Comparison of ENCODE assay signal across 26 cellular contexts in the genomic region with DNA sequence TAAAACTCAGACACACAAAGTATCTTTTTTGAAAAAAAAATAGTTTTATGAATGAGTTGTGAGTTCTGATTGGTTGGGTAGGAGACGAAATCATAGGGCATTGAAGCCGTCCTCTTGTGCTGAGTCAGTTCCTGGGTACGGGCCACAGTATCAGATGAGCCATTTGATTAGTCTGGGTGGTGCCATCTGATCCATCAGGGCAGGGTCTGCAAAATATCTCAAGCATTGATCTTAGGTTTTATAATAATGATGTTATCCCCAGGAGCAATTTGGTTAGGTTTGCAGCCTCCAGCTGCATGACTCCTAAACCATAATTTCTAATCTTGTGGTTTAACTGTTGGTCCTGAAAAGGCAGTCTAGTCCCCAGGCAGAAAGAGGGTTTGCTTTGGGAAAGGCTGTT.
"Had no signal": no experiment of that assay in that cellular context is flagged by ENCODE, and none has a peak within 500 bp of the region (broad histone marks: within the 10 kb centered on the region; RNA-seq: fewer than 3 reads in every experiment).

No MANE protein-coding gene starts in this region.

- H3K27ac Mint-ChIP-seq: activated CD4-positive, alpha-beta memory T cell treated with anti-CD3 and anti-CD28 coated beads for 36 hours; activated naive CD4-positive, alpha-beta T cell treated with anti-CD3 and anti-CD28 coated beads, Interleukin-2, amount 10 ng/mL, durations not matched to agents 7 days and 5 days; activated naive CD8-positive, alpha-beta T cell treated with anti-CD3 and anti-CD28 coated beads, Interleukin-2, amount 10 ng/mL, durations not matched to agents 7 days and 5 days; activated T-helper 1 cell treated with anti-CD3 and anti-CD28 coated beads, Interleukin-12 subunit alpha, Interleukin-12 subunit beta, Interleukin-2, Interleukin-4 antibody, amounts not matched to agents 30 ng/mL and 10 ng/mL and 1 ng/mL, durations not matched to agents 14 hours and 24 hours and 36 hours; effector memory CD8-positive, alpha-beta T cell; immature natural killer cell; mesothelial cell of epicardium; naive thymus-derived CD4-positive, alpha-beta T cell had no signal

- H3K27ac ChIP-seq: ascending aorta, brain microvascular endothelial cell, heart left ventricle, right atrium auricular region, testis, transverse colon, VCaP had no signal

- H3K4me3 Mint-ChIP-seq: activated CD4-positive, alpha-beta memory T cell treated with anti-CD3 and anti-CD28 coated beads for 36 hours; activated naive CD4-positive, alpha-beta T cell treated with anti-CD3 and anti-CD28 coated beads, Interleukin-2, amount 10 ng/mL, durations not matched to agents 7 days and 5 days; activated naive CD8-positive, alpha-beta T cell treated with anti-CD3 and anti-CD28 coated beads, Interleukin-2, amount 10 ng/mL, durations not matched to agents 7 days and 5 days; activated T-helper 1 cell treated with anti-CD3 and anti-CD28 coated beads, Interleukin-12 subunit alpha, Interleukin-12 subunit beta, Interleukin-2, Interleukin-4 antibody, amounts not matched to agents 30 ng/mL and 10 ng/mL and 1 ng/mL, durations not matched to agents 14 hours and 24 hours and 36 hours; effector memory CD8-positive, alpha-beta T cell; immature natural killer cell; mesothelial cell of epicardium; naive thymus-derived CD4-positive, alpha-beta T cell; neural crest cell had no signal

- H3K27me3 ChIP-seq: ascending aorta, brain microvascular endothelial cell, heart left ventricle, right atrium auricular region, testis, transverse colon had no signal

- DNase-seq: activated CD4-positive, alpha-beta memory T cell treated with anti-CD3 and anti-CD28 coated beads for 36 hours; activated CD4-positive, alpha-beta T cell treated with anti-CD3 and anti-CD28 coated beads for 4 hours; activated CD8-positive, alpha-beta memory T cell treated with anti-CD3 and anti-CD28 coated beads, Interleukin-2, amount 50 U/mL, for 4 hours; activated effector memory CD4-positive, alpha-beta T cell treated with anti-CD3 and anti-CD28 coated beads, Interleukin-2, amount 50 U/mL, for 16 hours; activated naive CD4-positive, alpha-beta T cell treated with anti-CD3 and anti-CD28 coated beads, Interleukin-2, amount 10 ng/mL, durations not matched to agents 7 days and 5 days; activated naive CD8-positive, alpha-beta T cell treated with anti-CD3 and anti-CD28 coated beads, Interleukin-2, amount 10 ng/mL, durations not matched to agents 7 days and 5 days; activated T-cell treated with anti-CD3 and anti-CD28 coated beads, Interleukin-2, amount 50 U/mL, for 1 hour; brain microvascular endothelial cell; cortex of kidney; effector memory CD8-positive, alpha-beta T cell; heart left ventricle; hypothalamus; immature natural killer cell; naive thymus-derived CD4-positive, alpha-beta T cell; occipital lobe; stimulated activated CD4-positive, alpha-beta T cell treated with anti-CD3 and anti-CD28 coated beads, Interleukin-15, amount 100 ng/mL, for 24 hours; stimulated activated CD4-positive, alpha-beta T cell treated with anti-CD3 and anti-CD28 coated beads, Interleukin-2, amount 100 ng/mL, for 24 hours; stimulated activated naive CD4-positive, alpha-beta T cell; testis; transverse colon had no signal

- H3K4me1 ChIP-seq: ascending aorta, heart left ventricle, right atrium auricular region, testis, transverse colon had no signal

- H3K4me1 Mint-ChIP-seq: activated naive CD4-positive, alpha-beta T cell treated with anti-CD3 and anti-CD28 coated beads, Interleukin-2, amount 10 ng/mL, durations not matched to agents 7 days and 5 days; activated naive CD8-positive, alpha-beta T cell treated with anti-CD3 and anti-CD28 coated beads, Interleukin-2, amount 10 ng/mL, durations not matched to agents 7 days and 5 days; immature natural killer cell; mesothelial cell of epicardium; naive thymus-derived CD4-positive, alpha-beta T cell; neural crest cell had no signal

- H3K36me3 Mint-ChIP-seq: activated CD4-positive, alpha-beta memory T cell treated with anti-CD3 and anti-CD28 coated beads for 36 hours; activated naive CD4-positive, alpha-beta T cell treated with anti-CD3 and anti-CD28 coated beads, Interleukin-2, amount 10 ng/mL, durations not matched to agents 7 days and 5 days; activated naive CD8-positive, alpha-beta T cell treated with anti-CD3 and anti-CD28 coated beads, Interleukin-2, amount 10 ng/mL, durations not matched to agents 7 days and 5 days; immature natural killer cell; naive thymus-derived CD4-positive, alpha-beta T cell had no signal

- H3K9me3 ChIP-seq: ascending aorta, testis, transverse colon had no signal

- H3K36me3 ChIP-seq: ascending aorta, brain microvascular endothelial cell, heart left ventricle, right atrium auricular region, transverse colon had no signal

- ATAC-seq: effector memory CD8-positive, alpha-beta T cell; heart left ventricle; naive thymus-derived CD4-positive, alpha-beta T cell had no signal

- H3K4me3 ChIP-seq: ascending aorta, heart left ventricle, right atrium auricular region, testis, transverse colon had no signal

- H3K27me3 Mint-ChIP-seq: activated CD4-positive, alpha-beta memory T cell treated with anti-CD3 and anti-CD28 coated beads for 36 hours; activated naive CD4-positive, alpha-beta T cell treated with anti-CD3 and anti-CD28 coated beads, Interleukin-2, amount 10 ng/mL, durations not matched to agents 7 days and 5 days; activated naive CD8-positive, alpha-beta T cell treated with anti-CD3 and anti-CD28 coated beads, Interleukin-2, amount 10 ng/mL, durations not matched to agents 7 days and 5 days; effector memory CD8-positive, alpha-beta T cell; naive thymus-derived CD4-positive, alpha-beta T cell had no signal
